ENCODE assay signal across 1 cellular context in genomic region chr12:54281261-54281638, GRCh38.
TF ChIP-seq lines count a peak whose summit lies in the region.

No MANE protein-coding gene starts in this region.

TF ChIP-seq in K562, 482 proteins besides CTCF, POLR2A, EP300 and RAD21:
- 0 out of 2 replicates have a peak, but pooled peaks have one; percentile 8 for TF ChIP-seq NFRKB (IDR thresholded peaks at IDR 0.05; ENCODE audit: low read depth)
- TF ChIP-seq ZBTB33 (CRISPR knock-in tag; IDR thresholded peaks at IDR 0.05), result 0 out of 2 replicates have a peak, but pooled peaks have one; percentile 41
- TF ChIP-seq RAD51 (IDR thresholded peaks at IDR 0.05; ENCODE audit: borderline replicate concordance, low read depth), result peak; percentile 22; the same call in 1 of the 2 replicates
- TF ChIP-seq ARID4B (CRISPR knock-in tag; IDR thresholded peaks at IDR 0.05), result 0 out of 2 replicates have a peak, but pooled peaks have one; percentile 44
- TF ChIP-seq VEZF1 (CRISPR knock-in tag; IDR thresholded peaks at IDR 0.05), result peak; percentile 1; the same call in 1 of the 2 replicates
- 0 out of 2 replicates have a peak, but pooled peaks have one; percentile 12 for TF ChIP-seq ZBED1 (IDR thresholded peaks at IDR 0.05)
- 0 out of 2 replicates have a peak, but pooled peaks have one; percentile 52 for TF ChIP-seq CREB3 (tag; conservative IDR thresholded peaks at IDR 0.05; ENCODE audit: low read depth)
- 0 out of 2 replicates have a peak, but pooled peaks have one; percentile 8 for TF ChIP-seq ZNF436 (CRISPR knock-in tag; IDR thresholded peaks at IDR 0.05)
- TF ChIP-seq ELF4 (CRISPR knock-in tag; IDR thresholded peaks at IDR 0.05), result 0 out of 2 replicates have a peak, but pooled peaks have one; percentile 39
- peak; percentile 4; the same call in 1 of the 2 replicates for TF ChIP-seq ZNF583 (CRISPR knock-in tag; IDR thresholded peaks at IDR 0.05)
- TF ChIP-seq NKRF (IDR thresholded peaks at IDR 0.05; ENCODE audit: borderline replicate concordance), result peak; percentile 83
- 0 out of 2 replicates have a peak, but pooled peaks have one; percentile 8 for TF ChIP-seq CHD2 (IDR thresholded peaks at IDR 0.05; ENCODE audit: low read depth, low read length)
- peak; percentile 50; the same call in 1 of the 2 replicates for TF ChIP-seq CC2D1A (IDR thresholded peaks at IDR 0.05)
- peak; percentile 40 to 66; a peak in 2 of 4 replicates for TF ChIP-seq SIN3A (IDR thresholded peaks at IDR 0.05; ENCODE audit: borderline replicate concordance in 2 of 2, control insufficient read depth in 1 of 2, low read depth in 2 of 2, low read length in 2 of 2)
- peak in 1 of 3 experiments; percentile 81 for TF ChIP-seq YY1 (IDR thresholded peaks at IDR 0.05; ENCODE audit: borderline replicate concordance in 1 of 3, control insufficient read depth in 1 of 3, extremely low read depth in 1 of 3, insufficient read depth in 3 of 3, insufficient read length in 1 of 3, insufficient replicate concordance in 2 of 3, low read depth in 1 of 3, low read length in 2 of 3)
- TF ChIP-seq FOXP1 (CRISPR knock-in tag; IDR thresholded peaks at IDR 0.05), result 0 out of 2 replicates have a peak, but pooled peaks have one; percentile 13
- TF ChIP-seq HDAC2 (IDR thresholded peaks at IDR 0.05), result peak; percentile 14; the same call in 1 of the 2 replicates
- peak in 1 of 2 experiments; percentile 58; a peak in 2 of 4 replicates for TF ChIP-seq TEAD1 (CRISPR knock-in tag; IDR thresholded peaks at IDR 0.05)
- TF ChIP-seq HNRNPUL1 (IDR thresholded peaks at IDR 0.05; ENCODE audit: low read length), result 0 out of 2 replicates have a peak, but pooled peaks have one; percentile 68
- TF ChIP-seq THAP7 (CRISPR knock-in tag; IDR thresholded peaks at IDR 0.05), result 0 out of 2 replicates have a peak, but pooled peaks have one; percentile 5
- TF ChIP-seq SNIP1 (IDR thresholded peaks at IDR 0.05; ENCODE audit: low read depth), result 0 out of 2 replicates have a peak, but pooled peaks have one; percentile 31
- TF ChIP-seq HBP1 (CRISPR knock-in tag; IDR thresholded peaks at IDR 0.05), result peak; percentile 65; the same call in 1 of the 2 replicates
- 0 out of 2 replicates have a peak, but pooled peaks have one; percentile 20 for TF ChIP-seq ZKSCAN8 (CRISPR knock-in tag; IDR thresholded peaks at IDR 0.05)
- TF ChIP-seq THRB (CRISPR knock-in tag; conservative IDR thresholded peaks at IDR 0.05), result peak; percentile 57; the same call in 1 of the 2 replicates
- TF ChIP-seq MLLT1 (IDR thresholded peaks at IDR 0.05), result peak; percentile 10 to 12; a peak in 3 of 4 replicates
- peak in 1 of 2 experiments; percentile 16; a peak in 1 of 4 replicates for TF ChIP-seq BCLAF1 (IDR thresholded peaks at IDR 0.05; ENCODE audit: borderline replicate concordance in 1 of 2, control insufficient read depth in 1 of 2, low read depth in 2 of 2, low read length in 1 of 2)
- TF ChIP-seq ZNF395 (CRISPR knock-in tag; IDR thresholded peaks at IDR 0.05), result 0 out of 2 replicates have a peak, but pooled peaks have one; percentile 81
- 0 out of 2 replicates have a peak, but pooled peaks have one; percentile 39 for TF ChIP-seq ZNF584 (CRISPR knock-in tag; IDR thresholded peaks at IDR 0.05; ENCODE audit: low read depth)
